ENCODE assay signal across 1 cellular context in genomic region chr2:8840475-8841091, GRCh38.
A peak's percentile ranks its signal among the peaks of the same experiment; 100 is the strongest.
TF ChIP-seq lines count a peak whose summit lies in the region.

No MANE protein-coding gene starts in this region.

TF ChIP-seq in HepG2, 621 proteins besides CTCF, POLR2A, EP300 and RAD21 (continued from another document and continues in another):
- TF ChIP-seq TARDBP (CRISPR knock-in tag; IDR thresholded peaks at IDR 0.05) (peak; percentile 82; the same call in 1 of the 2 replicates), MLLT10 (CRISPR knock-in tag; IDR thresholded peaks at IDR 0.05) (no peak), AGO1 (IDR thresholded peaks at IDR 0.05; ENCODE audit: low read depth, low read length, poor library complexity, severe bottlenecking) (no peak), ZNF792 (CRISPR knock-in tag; IDR thresholded peaks at IDR 0.05) (peak; percentile 71; the same call in 1 of the 2 replicates), ZSCAN30 (CRISPR knock-in tag; IDR thresholded peaks at IDR 0.05) (no peak), SALL1 (CRISPR knock-in tag; IDR thresholded peaks at IDR 0.05) (peak; percentile 91), ZNF703 (CRISPR knock-in tag; IDR thresholded peaks at IDR 0.05; ENCODE audit: borderline replicate concordance) (no peak), ARNT (IDR thresholded peaks at IDR 0.05) (no peak), PRDM10 (CRISPR knock-in tag; IDR thresholded peaks at IDR 0.05; ENCODE audit: low read depth) (peak; percentile 59), ZNF710 (CRISPR knock-in tag; IDR thresholded peaks at IDR 0.05; ENCODE audit: borderline replicate concordance) (peak; percentile 67; the same call in 1 of the 2 replicates), CBX5 (CRISPR knock-in tag; IDR thresholded peaks at IDR 0.05; ENCODE audit: borderline replicate concordance) (peak; percentile 90; the same call in 1 of the 2 replicates), TRAFD1 (CRISPR knock-in tag; IDR thresholded peaks at IDR 0.05; ENCODE audit: borderline replicate concordance) (0 out of 2 replicates have a peak, but pooled peaks have one; percentile 74), DRAP1 (CRISPR knock-in tag; IDR thresholded peaks at IDR 0.05) (peak; percentile 68; the same call in 1 of the 2 replicates), ZNF557 (CRISPR knock-in tag; IDR thresholded peaks at IDR 0.05) (peak; percentile 88; the same call in 1 of the 2 replicates), ZNF136 (CRISPR knock-in tag; IDR thresholded peaks at IDR 0.05; ENCODE audit: low read depth) (0 out of 2 replicates have a peak, but pooled peaks have one; percentile 71), ATF3 (CRISPR knock-in tag; IDR thresholded peaks at IDR 0.05) (no peak), ZNF746 (CRISPR knock-in tag; IDR thresholded peaks at IDR 0.05) (peak; percentile 88), ETV6 (CRISPR knock-in tag; conservative IDR thresholded peaks at IDR 0.05) (0 out of 2 replicates have a peak, but pooled peaks have one; percentile 36), ZFX (CRISPR knock-in tag; IDR thresholded peaks at IDR 0.05; ENCODE audit: low read depth) (peak; percentile 57; the same call in 1 of the 2 replicates), GABPB1 (CRISPR knock-in tag; IDR thresholded peaks at IDR 0.05) (peak; percentile 44), EEA1 (CRISPR knock-in tag; IDR thresholded peaks at IDR 0.05; ENCODE audit: borderline replicate concordance) (no peak), ZNF780A (CRISPR knock-in tag; IDR thresholded peaks at IDR 0.05) (no peak), ZNF414 (CRISPR knock-in tag; IDR thresholded peaks at IDR 0.05) (no peak), GFI1 (CRISPR knock-in tag; IDR thresholded peaks at IDR 0.05; ENCODE audit: borderline replicate concordance) (peak; percentile 52; the same call in 1 of the 2 replicates), ZSCAN12 (CRISPR knock-in tag; IDR thresholded peaks at IDR 0.05) (no peak), ZBTB38 (CRISPR knock-in tag; IDR thresholded peaks at IDR 0.05) (peak; percentile 61; the same call in 1 of the 2 replicates), ZFP91 (CRISPR knock-in tag; IDR thresholded peaks at IDR 0.05; ENCODE audit: borderline replicate concordance) (no peak; the same call in 1 of the 2 replicates), ZBTB26 (CRISPR knock-in tag; IDR thresholded peaks at IDR 0.05; ENCODE audit: borderline replicate concordance) (peak; percentile 33; the same call in 1 of the 2 replicates), AHDC1 (CRISPR knock-in tag; IDR thresholded peaks at IDR 0.05; ENCODE audit: borderline replicate concordance) (peak; percentile 97), ZBTB4 (CRISPR knock-in tag; IDR thresholded peaks at IDR 0.05; ENCODE audit: borderline replicate concordance) (no peak), ATAD3A (CRISPR knock-in tag; IDR thresholded peaks at IDR 0.05) (no peak), ZMAT3 (CRISPR knock-in tag; conservative IDR thresholded peaks at IDR 0.05) (peak; percentile 30; the same call in 1 of the 2 replicates), ZSCAN9 (CRISPR knock-in tag; IDR thresholded peaks at IDR 0.05; ENCODE audit: borderline replicate concordance) (peak; percentile 73), NFIC (IDR thresholded peaks at IDR 0.05; ENCODE audit: low read length) (peak; percentile 83), ZNF83 (CRISPR knock-in tag; IDR thresholded peaks at IDR 0.05; ENCODE audit: borderline replicate concordance) (no peak)
